ENCODE assay signal across 1 cellular context in genomic region chr2:207676827-207677354, GRCh38.
TF ChIP-seq lines count a peak whose summit lies in the region.

No MANE protein-coding gene starts in this region.

TF ChIP-seq in GM23338, 12 proteins besides CTCF, POLR2A, EP300 and RAD21 (continued from another document):
- no peak for TF ChIP-seq EZH2 (IDR thresholded peaks at IDR 0.05; ENCODE audit: low read depth, unreplicated experiment)
- TF ChIP-seq ZNF462 (CRISPR knock-in tag; IDR thresholded peaks at IDR 0.05): no peak
- no peak for TF ChIP-seq ZNF114 (CRISPR knock-in tag; IDR thresholded peaks at IDR 0.05)
- no peak for TF ChIP-seq ETS1 (IDR thresholded peaks at IDR 0.05)
- no peak for TF ChIP-seq POLR2AphosphoS5 (IDR thresholded peaks at IDR 0.05; ENCODE audit: low read depth)
- no peak for TF ChIP-seq STAT1 (IDR thresholded peaks at IDR 0.05; ENCODE audit: unreplicated experiment)
- TF ChIP-seq NANOG (IDR thresholded peaks at IDR 0.05; ENCODE audit: borderline replicate concordance): no peak
- no peak for TF ChIP-seq JUNB (IDR thresholded peaks at IDR 0.05; ENCODE audit: unreplicated experiment)
